In genomic region chr18:60162390-60162789, GRCh38 we compare ENCODE assay signal across 37 cellular contexts.
A peak's percentile ranks its signal among the peaks of the same experiment; 100 is the strongest.
DNase-seq lines count a peak whose midpoint lies in the region; ATAC-seq, FAIRE-seq and TF ChIP-seq lines count a peak whose summit lies in the region.
"Had no signal": no experiment of that assay in that cellular context is flagged by ENCODE, and none has a peak within 500 bp of the region (broad histone marks: within the 10 kb centered on the region; RNA-seq: fewer than 3 reads in every experiment).

No MANE protein-coding gene starts in this region.

- no peak for TF ChIP-seq CTCF in NB4 (IDR thresholded peaks at IDR 0.05; ENCODE audit: low read depth, low read length)

- H3K27me3 Mint-ChIP-seq in effector memory CD8-positive, alpha-beta T cell = no peaks in the 10 kb centered on the region
- H3K27me3 Mint-ChIP-seq: stimulated activated naive CD8-positive, alpha-beta T cell treated with anti-CD3 and anti-CD28 coated beads, Interleukin-15, Interleukin-2, amounts not matched to agents 100 ng/mL and 50 ng/mL, for 24 hours; T-cell had no signal

- peaks cover 12% of the 10 kb centered on the region for H3K9me3 ChIP-seq in mesenchymal stem cell (ENCODE audit: control insufficient read depth, low read length)
- H3K9me3 ChIP-seq: esophagus muscularis mucosa, MG63, SJSA1, testis had no signal

- H3K4ac ChIP-seq in mesenchymal stem cell (ENCODE audit: low read depth in 1 of 2, low read length in 2 of 2) = no peak overlapping the region

- H3K4me1 Mint-ChIP-seq in effector memory CD8-positive, alpha-beta T cell (ENCODE audit: low read depth in 2 of 2) = no peaks in the 10 kb centered on the region
- H3K4me1 Mint-ChIP-seq: activated naive CD4-positive, alpha-beta T cell treated with anti-CD3 and anti-CD28 coated beads, Interleukin-2, amount 50 U/mL, for 24 hours; mesothelial cell of epicardium; T-cell had no signal

- no peaks in the 10 kb centered on the region for H3K36me3 Mint-ChIP-seq in effector memory CD8-positive, alpha-beta T cell (ENCODE audit: insufficient read depth)
- H3K36me3 Mint-ChIP-seq: activated naive CD4-positive, alpha-beta T cell treated with anti-CD3 and anti-CD28 coated beads, Interleukin-2, amount 50 U/mL, for 24 hours; CD8-positive, alpha-beta T cell; mesothelial cell of epicardium; T-cell had no signal

- no peak overlapping the region for H4K8ac ChIP-seq in mesenchymal stem cell (ENCODE audit: low read length)

- no peak overlapping the region for H3K14ac ChIP-seq in mesenchymal stem cell (ENCODE audit: low read length in 2 of 2)

- H3K4me2 ChIP-seq in mesenchymal stem cell (ENCODE audit: low read length, poor library complexity, severe bottlenecking) = no peak overlapping the region

- H3K27me3 ChIP-seq in mesenchymal stem cell (ENCODE audit: control insufficient read depth in 1 of 2, insufficient read depth in 1 of 2, low read length in 2 of 2) = no peaks in the 10 kb centered on the region
- H3K27me3 ChIP-seq: brain microvascular endothelial cell, esophagus muscularis mucosa, MG63, SJSA1, testis had no signal

- no peaks in the 10 kb centered on the region for H3K4me1 ChIP-seq in mesenchymal stem cell (ENCODE audit: control insufficient read depth, insufficient read depth, low read depth, low read length)
- H3K4me1 ChIP-seq: esophagus muscularis mucosa, SJSA1, testis had no signal

- H2BK12ac ChIP-seq in mesenchymal stem cell (ENCODE audit: low read length in 2 of 2) = no peak overlapping the region

- no peak overlapping the region for H2BK5ac ChIP-seq in mesenchymal stem cell (ENCODE audit: low read depth, low read length, poor library complexity, severe bottlenecking)

- no peak overlapping the region for H3K27ac ChIP-seq in mesenchymal stem cell (ENCODE audit: low read length, poor library complexity, severe bottlenecking)
- H3K27ac ChIP-seq: brain microvascular endothelial cell, esophagus muscularis mucosa, HL-60, SJSA1, testis, WERI-Rb-1 had no signal

- H3K36me3 ChIP-seq in mesenchymal stem cell (ENCODE audit: control insufficient read depth in 1 of 2, insufficient read depth in 2 of 2, low read depth in 1 of 2, low read length in 2 of 2) = no peaks in the 10 kb centered on the region
- H3K36me3 ChIP-seq: brain microvascular endothelial cell, esophagus muscularis mucosa, MG63, SJSA1, WERI-Rb-1 had no signal

- no peak overlapping the region for H3K23ac ChIP-seq in mesenchymal stem cell (ENCODE audit: low read length in 2 of 2)

- DNase-seq in GM18507 (ENCODE audit: extremely low spot score, insufficient read length, low read depth) (no peak), NB4 (ENCODE audit: low read depth) (peak; percentile 21), ureter (ENCODE audit: low spot score) (no peak), mesenchymal stem cell (no peak)
- DNase-seq in effector memory CD8-positive, alpha-beta T cell = no peak
- DNase-seq: activated CD4-positive, alpha-beta T cell treated with anti-CD3 and anti-CD28 coated beads for 48 hours; activated T-cell treated with anti-CD3 and anti-CD28 coated beads for 4 hours; amniotic stem cell; brain microvascular endothelial cell; CD8-positive, alpha-beta T cell; cerebellar nuclear complex; dermis blood vessel endothelial cell; foreskin fibroblast; H7; KBM-7; left ventricle myocardium superior; MG63; NCI-H1417 treated with DMSO at 0.1 percent for 48 hours; NCI-H226; small intestine; stimulated activated CD4-positive, alpha-beta T cell treated with anti-CD3 and anti-CD28 coated beads, Interleukin-1b, Interleukin-23, amount 100 ng/mL, for 48 hours; T-cell; testis; WERI-Rb-1 had no signal

- no peak overlapping the region for H3K4me3 ChIP-seq in NB4 (ENCODE audit: low read depth, low read length)
- H3K4me3 ChIP-seq in mesenchymal stem cell (ENCODE audit: insufficient read depth in 1 of 2, low read depth in 1 of 2, low read length in 2 of 2) = no peak overlapping the region
- H3K4me3 ChIP-seq: esophagus muscularis mucosa, MG63, SJSA1, testis had no signal

- H3K9me3 Mint-ChIP-seq in effector memory CD8-positive, alpha-beta T cell = peaks cover 0 to 8% of the 10 kb centered on the region in 2 donors
- H3K9me3 Mint-ChIP-seq: activated T-helper 2 cell treated with anti-CD3 and anti-CD28 coated beads, Interferon-gamma antibody, Interleukin-2, Interleukin-4, amounts not matched to agents 10 μg/mL and 5 μg/mL and 100 μg/mL, durations not matched to agents 14 hours and 24 hours and 36 hours; CD8-positive, alpha-beta T cell; stimulated activated naive CD8-positive, alpha-beta T cell treated with anti-CD3 and anti-CD28 coated beads, Interleukin-15, Interleukin-2, amounts not matched to agents 100 ng/mL and 50 ng/mL, for 24 hours had no signal

- ATAC-seq in GM19452 (IDR thresholded peaks at IDR 0.05; ENCODE audit: unreplicated experiment) (peak; percentile 50), HG03108 (IDR thresholded peaks at IDR 0.05; ENCODE audit: unreplicated experiment) (peak; percentile 37), HG02884 (IDR thresholded peaks at IDR 0.05; ENCODE audit: unreplicated experiment) (no peak)
- no peak for ATAC-seq in effector memory CD8-positive, alpha-beta T cell (replicated peaks)
- ATAC-seq: CD8-positive, alpha-beta T cell; left ventricle myocardium superior; T-cell had no signal

- no peak overlapping the region for H3K9ac ChIP-seq in mesenchymal stem cell (ENCODE audit: low read length)

- no peak overlapping the region for H2BK120ac ChIP-seq in mesenchymal stem cell (ENCODE audit: low read depth, low read length)

- no peak overlapping the region for H3K18ac ChIP-seq in mesenchymal stem cell (ENCODE audit: low read depth in 1 of 2, low read length in 2 of 2)

- no peak overlapping the region for H3K27ac Mint-ChIP-seq in effector memory CD8-positive, alpha-beta T cell
- H3K27ac Mint-ChIP-seq: activated naive CD4-positive, alpha-beta T cell treated with anti-CD3 and anti-CD28 coated beads, Interleukin-2, amount 50 U/mL, for 24 hours; activated T-helper 2 cell treated with anti-CD3 and anti-CD28 coated beads, Interferon-gamma antibody, Interleukin-2, Interleukin-4, amounts not matched to agents 10 μg/mL and 5 μg/mL and 100 μg/mL, durations not matched to agents 14 hours and 24 hours and 36 hours; CD8-positive, alpha-beta T cell; mesothelial cell of epicardium; stimulated activated naive CD8-positive, alpha-beta T cell treated with anti-CD3 and anti-CD28 coated beads, Interleukin-15, Interleukin-2, amounts not matched to agents 100 ng/mL and 50 ng/mL, for 24 hours; T-cell had no signal

- no peak overlapping the region for H2AFZ ChIP-seq in mesenchymal stem cell (ENCODE audit: low read depth, low read length)

- no peak overlapping the region for H3K4me3 Mint-ChIP-seq in effector memory CD8-positive, alpha-beta T cell
- H3K4me3 Mint-ChIP-seq: activated naive CD4-positive, alpha-beta T cell treated with anti-CD3 and anti-CD28 coated beads, Interleukin-2, amount 50 U/mL, for 24 hours; CD8-positive, alpha-beta T cell; mesothelial cell of epicardium; stimulated activated naive CD8-positive, alpha-beta T cell treated with anti-CD3 and anti-CD28 coated beads, Interleukin-15, Interleukin-2, amounts not matched to agents 100 ng/mL and 50 ng/mL, for 24 hours; T-cell had no signal

- H3K79me1 ChIP-seq in mesenchymal stem cell (replicated peaks; ENCODE audit: low read length, poor library complexity, severe bottlenecking) = no peaks in the 10 kb centered on the region

- H2BK15ac ChIP-seq in mesenchymal stem cell (ENCODE audit: low read depth, poor library complexity, severe bottlenecking) = no peak overlapping the region

- no peak overlapping the region for H4K91ac ChIP-seq in mesenchymal stem cell (ENCODE audit: low read length)

- FAIRE-seq in GM18507 (lab: Jason Lieb, UNC) = peak; percentile 51
- FAIRE-seq: endometrium, keratinocyte, small intestine, urothelium cell line had no signal

- no peak overlapping the region for H2AK5ac ChIP-seq in mesenchymal stem cell (ENCODE audit: low read length, severe bottlenecking)

- no peak for TF ChIP-seq POLR2A in NB4 (IDR thresholded peaks at IDR 0.05; ENCODE audit: extremely low read depth, insufficient read length)

Comparison
In these comparisons a context has a peak if more than half of its experiments do, and no peak if none do; other contexts are left out.
1. ATAC-seq: peak in GM19452 (single experiment) and HG03108 (single experiment); none in effector memory CD8-positive, alpha-beta T cell (single experiment) and HG02884 (single experiment).